ENCODE assay signal across 13 cellular contexts in the genomic region with DNA sequence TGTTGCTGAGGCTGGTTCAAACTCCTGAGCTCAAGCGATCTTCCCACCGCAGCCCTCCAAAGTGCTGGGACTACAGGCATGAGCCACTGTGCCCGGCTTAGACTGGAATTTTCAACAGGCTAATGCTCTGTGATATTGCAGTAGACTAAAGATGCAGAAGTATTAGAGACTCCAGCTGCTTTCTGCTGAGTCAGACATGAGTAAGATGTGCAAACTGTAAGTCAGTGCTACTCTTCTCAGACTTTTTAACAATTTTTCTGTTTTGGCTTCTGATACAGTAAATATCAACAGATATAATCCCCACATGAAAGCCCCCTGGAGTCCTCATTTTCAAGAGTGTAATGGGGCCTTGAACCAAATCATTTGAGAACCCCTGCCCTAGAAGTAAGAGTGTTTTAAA. TPM values are rescaled to one million over a fixed set of nuclear protein-coding genes. Genes with fewer than 3 reads are reported as not detected.
DNase-seq lines count a peak whose midpoint lies in the region; ATAC-seq, FAIRE-seq and TF ChIP-seq lines count a peak whose summit lies in the region.
"Had no signal": no experiment of that assay in that cellular context is flagged by ENCODE, and none has a peak within 500 bp of the region (broad histone marks: within the 10 kb centered on the region; RNA-seq: fewer than 3 reads in every experiment).

No MANE protein-coding gene starts in this region.

- CTCF ChIA-PET in SK-N-SH (lab: Yijun Ruan, JAX) = interaction anchor here (1.7 kb wide), 1 partner anchor 14 kb away, joined by 9 read pairs; no protein-coding TSS in a partner anchor

- H3K9ac ChIP-seq in SK-N-SH (no peak overlapping the region), fibroblast of lung (ENCODE audit: insufficient read depth, low read length) (no peak overlapping the region), smooth muscle cell (ENCODE audit: low read depth) (no peak overlapping the region)

- intact Hi-C loops in lower leg skin (cut with DNase I; ENCODE audit: low total_unique reads) = no loop called here

- H3K4me2 ChIP-seq in SK-N-SH (no peak overlapping the region; the same call in 1 of the 2 replicates), fibroblast of lung (ENCODE audit: extremely low read depth, insufficient read depth, low read length) (no peak overlapping the region), smooth muscle cell (peak overlapping the region; percentile 37)

- peak overlapping the region; percentile 19; the same call in 1 of the 2 replicates for H2AFZ ChIP-seq in SK-N-SH (ENCODE audit: low read depth)
- H2AFZ ChIP-seq in fibroblast of lung (ENCODE audit: low read length) = no peak overlapping the region
- H2AFZ ChIP-seq in smooth muscle cell (ENCODE audit: low read depth) = no peak overlapping the region

- H3K9me3 ChIP-seq in SK-N-SH (no peaks in the 10 kb centered on the region), fibroblast of lung (ENCODE audit: control insufficient read depth, insufficient read depth, low read depth, low read length) (no peaks in the 10 kb centered on the region), smooth muscle cell (replicated peaks; ENCODE audit: low read depth) (no peaks in the 10 kb centered on the region)

- H3K27me3 ChIP-seq in SK-N-SH (ENCODE audit: insufficient read depth) = no peaks in the 10 kb centered on the region
- no peaks in the 10 kb centered on the region for H3K27me3 ChIP-seq in fibroblast of lung (ENCODE audit: control insufficient read depth, insufficient read depth, low read length)
- H3K27me3 ChIP-seq in smooth muscle cell (ENCODE audit: low read depth) = no peaks in the 10 kb centered on the region

- FAIRE-seq in H54 (lab: Jason Lieb, UNC) = no peak
- FAIRE-seq: GM12891 had no signal

- TF ChIP-seq EP300 in SK-N-SH (IDR thresholded peaks at IDR 0.05; ENCODE audit: borderline replicate concordance in 1 of 2, low read depth in 1 of 2, low read length in 1 of 2) = no peak

- peak overlapping the region in 1 of 2 experiments; percentile 26; a peak in 1 of 4 replicates for H3K27ac ChIP-seq in SK-N-SH (ENCODE audit: low read depth in 2 of 2, low read length in 1 of 2)
- H3K27ac ChIP-seq in fibroblast of lung (ENCODE audit: insufficient read depth, low read length) = no peak overlapping the region
- H3K27ac ChIP-seq in smooth muscle cell (ENCODE audit: low read depth) = peak overlapping the region; percentile 55

- 56% methylated on average over 3 of the region's 3 CpGs for WGBS in SK-N-SH (ENCODE audit: low lambda C conversion rate)
- 33% methylated on average over 3 of the region's 3 CpGs for whole genome bisulfite sequencing in smooth muscle cell (ENCODE audit: low lambda C conversion rate)
- 87 to 88% methylated on average over 3 of the region's 3 CpGs for whole genome bisulfite sequencing in lower leg skin, 2 donors

- H3K9me2 ChIP-seq in SK-N-SH = no peaks in the 10 kb centered on the region

- H3K4me1 ChIP-seq in SK-N-SH (ENCODE audit: control insufficient read depth in 1 of 2, insufficient read depth in 2 of 2, low read depth in 1 of 2, low read length in 1 of 2) (peaks cover 2 to 16% of the 10 kb centered on the region in 2 experiments; a peak in 2 of 4 replicates), fibroblast of lung (ENCODE audit: control insufficient read depth, extremely low read depth, insufficient read depth, low read length) (no peaks in the 10 kb centered on the region), smooth muscle cell (ENCODE audit: low read depth) (no peaks in the 10 kb centered on the region)

- no peak overlapping the region for H3K4me3 ChIP-seq in SK-N-SH (ENCODE audit: low read depth in 2 of 2, low read length in 1 of 2)
- no peak overlapping the region for H3K4me3 ChIP-seq in fibroblast of lung (replicated peaks in 1 of 4; ENCODE audit: control extremely low read depth in 1 of 4, insufficient read depth in 1 of 4, low read depth in 3 of 4, low read length in 4 of 4)
- H3K4me3 ChIP-seq in smooth muscle cell = no peak overlapping the region
- H3K4me3 ChIP-seq in lower leg skin (ENCODE audit: low read depth, poor library complexity, severe bottlenecking) = no peak overlapping the region

- TF ChIP-seq CTCF in SK-N-SH (IDR thresholded peaks at IDR 0.05) = no peak
- TF ChIP-seq CTCF in fibroblast of lung (conservative IDR thresholded peaks at IDR 0.05 in 1 of 2, IDR thresholded peaks at IDR 0.05 in 1 of 2; ENCODE audit: low read depth in 1 of 2, low read length in 2 of 2) = no peak
- no peak for TF ChIP-seq CTCF in smooth muscle cell (IDR thresholded peaks at IDR 0.05; ENCODE audit: borderline replicate concordance, insufficient read depth, poor library complexity, severe bottlenecking)
- TF ChIP-seq CTCF in lower leg skin (IDR thresholded peaks at IDR 0.05) = no peak

- H3K79me2 ChIP-seq in SK-N-SH (ENCODE audit: insufficient read depth) = no peaks in the 10 kb centered on the region
- no peaks in the 10 kb centered on the region for H3K79me2 ChIP-seq in fibroblast of lung (ENCODE audit: control insufficient read depth, insufficient read depth, low read length)
- no peaks in the 10 kb centered on the region for H3K79me2 ChIP-seq in smooth muscle cell (ENCODE audit: low read depth)

- H3K36me3 ChIP-seq in SK-N-SH (replicated peaks in 1 of 2; ENCODE audit: control insufficient read depth in 1 of 2, insufficient read depth in 2 of 2, low read length in 1 of 2) (no peaks in the 10 kb centered on the region), fibroblast of lung (ENCODE audit: control insufficient read depth, insufficient read depth, low read length) (no peaks in the 10 kb centered on the region), smooth muscle cell (ENCODE audit: low read depth) (no peaks in the 10 kb centered on the region)

- no peak for TF ChIP-seq RAD21 in SK-N-SH (IDR thresholded peaks at IDR 0.05; ENCODE audit: low read length)

- H4K20me1 ChIP-seq in SK-N-SH (ENCODE audit: insufficient read depth) (no peaks in the 10 kb centered on the region), fibroblast of lung (ENCODE audit: control insufficient read depth, extremely low read depth, insufficient read depth, low read length) (no peaks in the 10 kb centered on the region), smooth muscle cell (ENCODE audit: low read depth) (no peaks in the 10 kb centered on the region)

- no peak for ATAC-seq in GM18519 (IDR thresholded peaks at IDR 0.05; ENCODE audit: low FRiP score, unreplicated experiment)
- ATAC-seq: activated CD8-positive, alpha-beta memory T cell treated with anti-CD3 and anti-CD28 coated beads, Interleukin-2, amount 10 ng/mL, durations not matched to agents 7 days and 5 days; right cardiac atrium had no signal

- no peak for TF ChIP-seq POLR2A in H54 (IDR thresholded peaks at IDR 0.05; ENCODE audit: low read depth, low read length)
- no peak for TF ChIP-seq POLR2A in lower leg skin (IDR thresholded peaks at IDR 0.05)

- POLR2A ChIA-PET in SK-N-SH (lab: Yijun Ruan, JAX) = no interaction called here

- DNase-seq in H54 (ENCODE audit: insufficient read length, low spot score) (peak; percentile 33), SK-N-SH (no peak), fibroblast of lung (ENCODE audit: low read depth in 2 of 2) (peak; percentile 49 to 58), smooth muscle cell (lab: John Stamatoyannopoulos, UW; ENCODE audit: unreplicated experiment) (no peak), lower leg skin (ENCODE audit: low spot score in 2 of 2) (no peak)
- DNase-seq in effector CD4-positive, alpha-beta T cell = no peak
- DNase-seq: activated CD8-positive, alpha-beta memory T cell treated with anti-CD3 and anti-CD28 coated beads, Interleukin-2, amount 10 ng/mL, durations not matched to agents 7 days and 5 days; DMS153; NCI-H2029 treated with DMSO at 0.1 percent for 48 hours; right cardiac atrium; T-helper 9 cell had no signal

- H3F3A ChIP-seq in SK-N-SH (replicated peaks; ENCODE audit: insufficient read depth) = peaks cover 3% of the 10 kb centered on the region
- H3F3A ChIP-seq in smooth muscle cell (ENCODE audit: low read depth) = peaks cover 5% of the 10 kb centered on the region

TF ChIP-seq in SK-N-SH, 30 proteins besides CTCF, POLR2A, EP300 and RAD21 (continues in another document):
- TF ChIP-seq, protein P1, sequence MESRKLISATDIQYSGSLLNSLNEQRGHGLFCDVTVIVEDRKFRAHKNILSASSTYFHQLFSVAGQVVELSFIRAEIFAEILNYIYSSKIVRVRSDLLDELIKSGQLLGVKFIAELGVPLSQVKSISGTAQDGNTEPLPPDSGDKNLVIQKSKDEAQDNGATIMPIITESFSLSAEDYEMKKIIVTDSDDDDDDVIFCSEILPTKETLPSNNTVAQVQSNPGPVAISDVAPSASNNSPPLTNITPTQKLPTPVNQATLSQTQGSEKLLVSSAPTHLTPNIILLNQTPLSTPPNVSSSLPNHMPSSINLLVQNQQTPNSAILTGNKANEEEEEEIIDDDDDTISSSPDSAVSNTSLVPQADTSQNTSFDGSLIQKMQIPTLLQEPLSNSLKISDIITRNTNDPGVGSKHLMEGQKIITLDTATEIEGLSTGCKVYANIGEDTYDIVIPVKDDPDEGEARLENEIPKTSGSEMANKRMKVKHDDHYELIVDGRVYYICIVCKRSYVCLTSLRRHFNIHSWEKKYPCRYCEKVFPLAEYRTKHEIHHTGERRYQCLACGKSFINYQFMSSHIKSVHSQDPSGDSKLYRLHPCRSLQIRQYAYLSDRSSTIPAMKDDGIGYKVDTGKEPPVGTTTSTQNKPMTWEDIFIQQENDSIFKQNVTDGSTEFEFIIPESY (IDR thresholded peaks at IDR 0.05; ENCODE audit: borderline replicate concordance, low read depth) = no peak
- TF ChIP-seq NRF1 (IDR thresholded peaks at IDR 0.05; ENCODE audit: low read depth, low read length) (no peak), RCOR1 (IDR thresholded peaks at IDR 0.05; ENCODE audit: low read length) (no peak), POLR2AphosphoS5 (IDR thresholded peaks at IDR 0.05; ENCODE audit: low read depth, low read length) (no peak)

RNA-seq across cellular contexts. Expression of gene NLRP3, which starts 29.3 kb away (rescaled TPM):
- 0.62 and 0.87 TPM in 2 replicates for polyA plus RNA-seq in SK-N-SH (2012; rRNA removed)
- 0.54 and 0.85 TPM in 2 replicates for polyA plus RNA-seq in SK-N-SH (2012; cell fraction: cytosol; rRNA removed)
- 1.3 and 2.2 TPM in 2 replicates for polyA plus RNA-seq in SK-N-SH (2012; cell fraction: nucleus; rRNA removed)
- under 0.01 TPM in 1 of 2 replicates, not detected in the other for total RNA-seq in fibroblast of lung
- 0.07 and 0.08 TPM in 2 replicates for polyA plus RNA-seq in fibroblast of lung
- polyA plus RNA-seq in fibroblast of lung (2012) = 0.08 TPM in 1 of 2 replicates, not detected in the other
- polyA minus RNA-seq in fibroblast of lung (ENCODE audit: low replicate concordance) = not detected in 2 replicates
- 0.58 and 1.3 TPM in 2 replicates for total RNA-seq in smooth muscle cell
- 1.3 and 1.4 TPM in 2 replicates for polyA plus RNA-seq in smooth muscle cell
- total RNA-seq in lower leg skin = 1 to 10 TPM in 1 of 4 donors, under 1 TPM in 3; 0.13 to 1.2 (median 0.32) TPM

RNA-seq across cellular contexts. Expression of gene ZNF496, which starts 55.0 kb away (rescaled TPM):
- polyA plus RNA-seq in SK-N-SH (2012; rRNA removed) (23.2 and 27.5 TPM in 2 replicates), fibroblast of lung (10.0 and 10.6 TPM in 2 replicates), smooth muscle cell (14.8 and 19.8 TPM in 2 replicates)
- polyA plus RNA-seq in SK-N-SH (2012; cell fraction: cytosol; rRNA removed) = 14.0 and 21.1 TPM in 2 replicates
- 36.3 and 56.5 TPM in 2 replicates for polyA plus RNA-seq in SK-N-SH (2012; cell fraction: nucleus; rRNA removed)
- total RNA-seq in fibroblast of lung (17.7 and 20.0 TPM in 2 replicates), smooth muscle cell (37.0 and 39.5 TPM in 2 replicates), lower leg skin (10 to 100 TPM; 16.3 to 32.7 (median 25.9) TPM)
- polyA plus RNA-seq in fibroblast of lung (2012) = 13.0 and 14.2 TPM in 2 replicates
- polyA minus RNA-seq in fibroblast of lung (ENCODE audit: low replicate concordance) = 23.0 and 25.8 TPM in 2 replicates

Comparison
In these comparisons a context has a peak if more than half of its experiments do, and no peak if none do; other contexts are left out.
1. DNase-seq: peak in H54 (single experiment) and fibroblast of lung (2 of 2); none in SK-N-SH (single experiment), smooth muscle cell (single experiment), effector CD4-positive, alpha-beta T cell (single experiment) and lower leg skin (0 of 2).